In genomic region chr16:87575027-87575804, GRCh38 we compare ENCODE assay signal across 16 cellular contexts. TPM values are rescaled to one million over a fixed set of nuclear protein-coding genes. Genes with fewer than 3 reads are reported as not detected.
DNase-seq lines count a peak whose midpoint lies in the region; ATAC-seq and TF ChIP-seq lines count a peak whose summit lies in the region.
"Had no signal": no experiment of that assay in that cellular context is flagged by ENCODE, and none has a peak within 500 bp of the region (broad histone marks: within the 10 kb centered on the region; RNA-seq: fewer than 3 reads in every experiment).

No MANE protein-coding gene starts in this region.

- TF ChIP-seq CTCF in WTC11 (IDR thresholded peaks at IDR 0.05) (no peak), kidney epithelial cell (IDR thresholded peaks at IDR 0.05; ENCODE audit: insufficient read depth, low read length, poor library complexity, severe bottlenecking) (peak; percentile 22), lower lobe of right lung (IDR thresholded peaks at IDR 0.05) (no peak), transverse colon (IDR thresholded peaks at IDR 0.05) (no peak)

- CTCF ChIA-PET in WTC11 (lab: Charles Lee), result interaction anchor here (0.6 to 3.2 kb wide), 6 partner anchors 13 to 217 kb away, joined by 3 to 33 read pairs (median 4); no protein-coding TSS in a partner anchor

- peaks cover 5% of the 10 kb centered on the region for H3K27me3 ChIP-seq in kidney epithelial cell (ENCODE audit: control insufficient read depth, insufficient read depth, low read length)
- peaks cover 9% of the 10 kb centered on the region for H3K27me3 ChIP-seq in lower lobe of right lung (ENCODE audit: low read depth)
- peaks cover 10% of the 10 kb centered on the region for H3K27me3 ChIP-seq in transverse colon

- H3K4me1 Mint-ChIP-seq in stimulated activated naive CD8-positive, alpha-beta T cell treated with anti-CD3 and anti-CD28 coated beads, Interleukin-15, Interleukin-2, amounts not matched to agents 100 ng/mL and 50 ng/mL, for 24 hours (ENCODE audit: low read depth), result no peaks in the 10 kb centered on the region
- H3K4me1 Mint-ChIP-seq in WTC11, result peaks cover 33% of the 10 kb centered on the region
- H3K4me1 Mint-ChIP-seq: CD4-positive, alpha-beta memory T cell had no signal

- H3K9me3 Mint-ChIP-seq in stimulated activated naive CD8-positive, alpha-beta T cell treated with anti-CD3 and anti-CD28 coated beads, Interleukin-15, Interleukin-2, amounts not matched to agents 100 ng/mL and 50 ng/mL, for 24 hours, result no peaks in the 10 kb centered on the region
- H3K9me3 Mint-ChIP-seq in WTC11, result no peaks in the 10 kb centered on the region
- H3K9me3 Mint-ChIP-seq: CD4-positive, alpha-beta memory T cell had no signal

- H3K9me3 ChIP-seq in lower lobe of right lung, result no peaks in the 10 kb centered on the region
- no peaks in the 10 kb centered on the region for H3K9me3 ChIP-seq in transverse colon
- H3K9me3 ChIP-seq: left lung had no signal

- no peak for TF ChIP-seq EP300 in transverse colon (IDR thresholded peaks at IDR 0.05; ENCODE audit: low read depth)

- peak overlapping the region; percentile 21 for H3K27ac Mint-ChIP-seq in stimulated activated naive CD8-positive, alpha-beta T cell treated with anti-CD3 and anti-CD28 coated beads, Interleukin-15, Interleukin-2, amounts not matched to agents 100 ng/mL and 50 ng/mL, for 24 hours
- H3K27ac Mint-ChIP-seq in WTC11, result peak overlapping the region; percentile 71
- H3K27ac Mint-ChIP-seq: CD4-positive, alpha-beta memory T cell had no signal

- in situ Hi-C loops in transverse colon (cut with MboI; ENCODE audit: low pct_ligation_motif_present in 1 of 4, low pct_unique_long_range_greater_than_20kb in 1 of 4, low sequenced_read_pairs in 3 of 4), result no loop called here

- intact Hi-C loops in lower lobe of right lung (cut with DNase I), result no loop called here
- intact Hi-C loops in transverse colon (cut with DNase I; ENCODE audit: low total_unique reads), result no loop called here

- H3K4me3 ChIP-seq in kidney epithelial cell (ENCODE audit: low read depth, low read length) (no peak overlapping the region), lower lobe of right lung (no peak overlapping the region), transverse colon (no peak overlapping the region)
- H3K4me3 ChIP-seq: left lung had no signal

- no peaks in the 10 kb centered on the region for H3K36me3 Mint-ChIP-seq in stimulated activated naive CD8-positive, alpha-beta T cell treated with anti-CD3 and anti-CD28 coated beads, Interleukin-15, Interleukin-2, amounts not matched to agents 100 ng/mL and 50 ng/mL, for 24 hours (ENCODE audit: low read depth)
- no peaks in the 10 kb centered on the region for H3K36me3 Mint-ChIP-seq in WTC11
- H3K36me3 Mint-ChIP-seq: CD4-positive, alpha-beta memory T cell had no signal

- H3K27ac ChIP-seq in lower lobe of right lung, result no peak overlapping the region
- no peak overlapping the region for H3K27ac ChIP-seq in transverse colon
- H3K27ac ChIP-seq: left lung had no signal

- no peak for TF ChIP-seq POLR2A in transverse colon (IDR thresholded peaks at IDR 0.05)

- 65% methylated on average over 12 of the region's 13 CpGs; no CpG with 5 or more reads in 1 of the 2 donors for WGBS in transverse colon (ENCODE audit: low coverage in 1 of 2), 2 donors

- H3K4me3 Mint-ChIP-seq in stimulated activated naive CD8-positive, alpha-beta T cell treated with anti-CD3 and anti-CD28 coated beads, Interleukin-15, Interleukin-2, amounts not matched to agents 100 ng/mL and 50 ng/mL, for 24 hours, result no peak overlapping the region
- peak overlapping the region; percentile 57 for H3K4me3 Mint-ChIP-seq in WTC11
- H3K4me3 Mint-ChIP-seq: CD4-positive, alpha-beta memory T cell had no signal

- DNase-seq in stimulated activated naive CD8-positive, alpha-beta T cell treated with anti-CD3 and anti-CD28 coated beads, Interleukin-15, Interleukin-2, amounts not matched to agents 100 U/mL and 50 U/mL, for 24 hours, result no peak
- DNase-seq in WTC11 (ENCODE audit: low spot score) (peak; percentile 77), kidney epithelial cell (ENCODE audit: low read depth) (no peak), lower lobe of right lung (no peak), transverse colon (no peak)
- DNase-seq: ACHN; activated CD8-positive, alpha-beta memory T cell treated with anti-CD3 and anti-CD28 coated beads for 24 hours; amygdala; CD4-positive, alpha-beta memory T cell; GF-D8; NCI-H1105 treated with DMSO at 0.1 percent for 48 hours; OCI-M1 had no signal

- peaks cover 22% of the 10 kb centered on the region for H3K27me3 Mint-ChIP-seq in stimulated activated naive CD8-positive, alpha-beta T cell treated with anti-CD3 and anti-CD28 coated beads, Interleukin-15, Interleukin-2, amounts not matched to agents 100 ng/mL and 50 ng/mL, for 24 hours
- no peaks in the 10 kb centered on the region; the same call in 1 of the 2 replicates for H3K27me3 Mint-ChIP-seq in WTC11 (ENCODE audit: low read depth)

- H3K36me3 ChIP-seq in kidney epithelial cell (ENCODE audit: control insufficient read depth, insufficient read depth, low read length) (no peaks in the 10 kb centered on the region), lower lobe of right lung (no peaks in the 10 kb centered on the region), transverse colon (no peaks in the 10 kb centered on the region)
- H3K36me3 ChIP-seq: left lung had no signal

- POLR2A ChIA-PET in WTC11 (lab: Charles Lee), result no interaction called here

- no peak for ATAC-seq in stimulated activated naive CD8-positive, alpha-beta T cell treated with anti-CD3 and anti-CD28 coated beads, Interleukin-15, Interleukin-2, amounts not matched to agents 100 U/mL and 50 U/mL, for 24 hours
- ATAC-seq in WTC11 (peak; percentile 84), lower lobe of right lung (no peak), HG02571 (IDR thresholded peaks at IDR 0.05; ENCODE audit: unreplicated experiment) (no peak), HG03378 (IDR thresholded peaks at IDR 0.05; ENCODE audit: unreplicated experiment) (no peak)
- ATAC-seq: left lung had no signal

- H3K4me1 ChIP-seq in lower lobe of right lung, result peaks cover 18% of the 10 kb centered on the region
- H3K4me1 ChIP-seq in transverse colon, result peaks cover 0 to 18% (median 10%) of the 10 kb centered on the region in 4 donors

TF ChIP-seq in WTC11, 78 proteins besides CTCF, POLR2A, EP300 and RAD21:
- TF ChIP-seq ZNF263 (CRISPR knock-in tag; IDR thresholded peaks at IDR 0.05; ENCODE audit: low read depth) (peak; percentile 96), ZMAT4 (CRISPR knock-in tag; IDR thresholded peaks at IDR 0.05) (no peak), EMX1 (CRISPR knock-in tag; IDR thresholded peaks at IDR 0.05) (no peak), MAX (CRISPR knock-in tag; IDR thresholded peaks at IDR 0.05) (peak; percentile 65), TEAD1 (CRISPR knock-in tag; IDR thresholded peaks at IDR 0.05) (0 out of 2 replicates have a peak, but pooled peaks have one; percentile 14)
TF ChIP-seq in WTC11: peak in this region for 3.

RNA-seq across cellular contexts. Expression of gene JPH3, which starts 27.1 kb away (rescaled TPM):
- total RNA-seq in WTC11 (2021) (37.9 to 41.2 TPM (median 39.0 TPM) in 3 replicates), kidney epithelial cell (1.9 and 2.1 TPM in 2 replicates), lower lobe of right lung (0.12 TPM), transverse colon (1 to 10 TPM in 1 of 4 donors, under 1 TPM in 2, not detected in 1; 0.32 to 5.2 (median 0.41) TPM)
